ENCODE assay signal across 1 cellular context in genomic region chr17:83065660-83066542, GRCh38.
TF ChIP-seq lines count a peak whose summit lies in the region.

No MANE protein-coding gene starts in this region.

TF ChIP-seq in H1, 55 proteins besides CTCF, POLR2A, EP300 and RAD21:
- TF ChIP-seq RNF2 (IDR thresholded peaks at IDR 0.05; ENCODE audit: borderline replicate concordance, low read depth, low read length, missing control alignments, poor library complexity, severe bottlenecking): no peak
- TF ChIP-seq ZNF274 (IDR thresholded peaks at IDR 0.05; ENCODE audit: borderline replicate concordance, extremely low read depth, low read length): no peak
- TF ChIP-seq NRF1 (IDR thresholded peaks at IDR 0.05; ENCODE audit: low read depth, low read length): no peak
- no peak for TF ChIP-seq EZH2 (IDR thresholded peaks at IDR 0.05; ENCODE audit: low read depth, low read length, severe bottlenecking)
- no peak for TF ChIP-seq ASH2L (IDR thresholded peaks at IDR 0.05; ENCODE audit: low read length)
- no peak for TF ChIP-seq CBX5 (IDR thresholded peaks at IDR 0.05; ENCODE audit: low read depth, low read length)
- no peak for TF ChIP-seq HDAC2 (IDR thresholded peaks at IDR 0.05; ENCODE audit: borderline replicate concordance in 1 of 2, low read depth in 2 of 2, low read length in 2 of 2)
- no peak for TF ChIP-seq JUN (IDR thresholded peaks at IDR 0.05; ENCODE audit: low read depth, low read length)
- TF ChIP-seq EGR1 (IDR thresholded peaks at IDR 0.05; ENCODE audit: borderline replicate concordance, low read depth, low read length): no peak
- no peak for TF ChIP-seq ATF2 (IDR thresholded peaks at IDR 0.05; ENCODE audit: low read length)
- TF ChIP-seq MAX (IDR thresholded peaks at IDR 0.05): no peak
- TF ChIP-seq SP1 (IDR thresholded peaks at IDR 0.05; ENCODE audit: low read depth, low read length): no peak
TF ChIP-seq in H1: peak in this region for 0.
